ENCODE assay signal across 1 cellular context in genomic region chr16:20874088-20874581, GRCh38.
TF ChIP-seq lines count a peak whose summit lies in the region.

No MANE protein-coding gene starts in this region.

TF ChIP-seq in GM12878, 131 proteins besides CTCF, POLR2A, EP300 and RAD21 (continued from another document):
- 0 out of 2 replicates have a peak, but pooled peaks have one; percentile 63 for TF ChIP-seq PAX5 (IDR thresholded peaks at IDR 0.05; ENCODE audit: borderline replicate concordance, low read depth, low read length)
- no peak for TF ChIP-seq ELK1 (IDR thresholded peaks at IDR 0.05; ENCODE audit: low read depth, low read length)
- TF ChIP-seq EED (IDR thresholded peaks at IDR 0.05; ENCODE audit: low read depth): no peak
- TF ChIP-seq, protein P1, sequence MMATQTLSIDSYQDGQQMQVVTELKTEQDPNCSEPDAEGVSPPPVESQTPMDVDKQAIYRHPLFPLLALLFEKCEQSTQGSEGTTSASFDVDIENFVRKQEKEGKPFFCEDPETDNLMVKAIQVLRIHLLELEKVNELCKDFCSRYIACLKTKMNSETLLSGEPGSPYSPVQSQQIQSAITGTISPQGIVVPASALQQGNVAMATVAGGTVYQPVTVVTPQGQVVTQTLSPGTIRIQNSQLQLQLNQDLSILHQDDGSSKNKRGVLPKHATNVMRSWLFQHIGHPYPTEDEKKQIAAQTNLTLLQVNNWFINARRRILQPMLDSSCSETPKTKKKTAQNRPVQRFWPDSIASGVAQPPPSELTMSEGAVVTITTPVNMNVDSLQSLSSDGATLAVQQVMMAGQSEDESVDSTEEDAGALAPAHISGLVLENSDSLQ (IDR thresholded peaks at IDR 0.05): peak; percentile 34; the same call in 1 of the 2 replicates
